In genomic region chr7:142961973-142962913, GRCh38 we compare ENCODE assay signal across 2 cellular contexts.
TF ChIP-seq lines count a peak whose summit lies in the region.

KEL (minus strand) TSS chr7:142962363; CDS start chr7:142962206, 157 bp downstream.

TF ChIP-seq in WTC11, 78 proteins besides CTCF, POLR2A, EP300 and RAD21 (continues in another document):
- TF ChIP-seq ZNF281 (CRISPR knock-in tag; IDR thresholded peaks at IDR 0.05): no peak
- TF ChIP-seq AFF4 (CRISPR knock-in tag; IDR thresholded peaks at IDR 0.05; ENCODE audit: borderline replicate concordance): no peak
- no peak for TF ChIP-seq AR (CRISPR knock-in tag; IDR thresholded peaks at IDR 0.05)
- TF ChIP-seq PRDM15 (CRISPR knock-in tag; IDR thresholded peaks at IDR 0.05): no peak
- no peak for TF ChIP-seq ZMAT4 (CRISPR knock-in tag; IDR thresholded peaks at IDR 0.05)
- no peak for TF ChIP-seq ZNF219 (CRISPR knock-in tag; IDR thresholded peaks at IDR 0.05; ENCODE audit: borderline replicate concordance)
- TF ChIP-seq FOXJ3 (CRISPR knock-in tag; IDR thresholded peaks at IDR 0.05; ENCODE audit: borderline replicate concordance): no peak

TF ChIP-seq in HepG2, 621 proteins besides CTCF, POLR2A, EP300 and RAD21:
- TF ChIP-seq MAFK (conservative IDR thresholded peaks at IDR 0.05 in 1 of 2, IDR thresholded peaks at IDR 0.05 in 1 of 2; ENCODE audit: low read length in 2 of 2) (peak in 1 of 2 experiments; percentile 65; a peak in 3 of 4 replicates), ZNF550 (CRISPR knock-in tag; IDR thresholded peaks at IDR 0.05; ENCODE audit: borderline replicate concordance) (no peak), MAFF (IDR thresholded peaks at IDR 0.05; ENCODE audit: low read depth, low read length) (peak; percentile 52)
